1 cellular context compared by ENCODE assay signal in genomic region chr17:57548421-57549385, GRCh38.
A peak's percentile ranks its signal among the peaks of the same experiment; 100 is the strongest.
TF ChIP-seq lines count a peak whose summit lies in the region.

No MANE protein-coding gene starts in this region.

TF ChIP-seq in HepG2, 621 proteins besides CTCF, POLR2A, EP300 and RAD21 (continued from another document and continues in another):
- TF ChIP-seq ZGPAT (CRISPR knock-in tag; IDR thresholded peaks at IDR 0.05) (peak; percentile 49), ZNF792 (CRISPR knock-in tag; IDR thresholded peaks at IDR 0.05) (0 out of 2 replicates have a peak, but pooled peaks have one; percentile 32), BCL6 (CRISPR knock-in tag; IDR thresholded peaks at IDR 0.05) (peak; percentile 65), ZMYM4 (CRISPR knock-in tag; IDR thresholded peaks at IDR 0.05) (peak; percentile 24; the same call in 1 of the 2 replicates), TBL1XR1 (IDR thresholded peaks at IDR 0.05; ENCODE audit: borderline replicate concordance, low read length, partially characterized antibody) (no peak), NONO (IDR thresholded peaks at IDR 0.05) (no peak), NONO (CRISPR knock-in tag; conservative IDR thresholded peaks at IDR 0.05) (no peak), NCOR1 (IDR thresholded peaks at IDR 0.05; ENCODE audit: borderline replicate concordance, low read length) (0 out of 2 replicates have a peak, but pooled peaks have one; percentile 37), PAXIP1 (CRISPR knock-in tag; conservative IDR thresholded peaks at IDR 0.05) (peak; percentile 86), TOE1 (CRISPR knock-in tag; IDR thresholded peaks at IDR 0.05) (no peak), ZSCAN31 (CRISPR knock-in tag; IDR thresholded peaks at IDR 0.05; ENCODE audit: low read depth) (0 out of 2 replicates have a peak, but pooled peaks have one; percentile 27), PBX3 (CRISPR knock-in tag; IDR thresholded peaks at IDR 0.05; ENCODE audit: borderline replicate concordance) (no peak), SKIL (CRISPR knock-in tag; IDR thresholded peaks at IDR 0.05; ENCODE audit: borderline replicate concordance) (0 out of 2 replicates have a peak, but pooled peaks have one; percentile 60), ZNF580 (CRISPR knock-in tag; IDR thresholded peaks at IDR 0.05; ENCODE audit: borderline replicate concordance, low read depth) (0 out of 2 replicates have a peak, but pooled peaks have one; percentile 21), ZNF557 (CRISPR knock-in tag; IDR thresholded peaks at IDR 0.05) (no peak), MAFF (IDR thresholded peaks at IDR 0.05; ENCODE audit: low read depth, low read length) (no peak), RERE (CRISPR knock-in tag; IDR thresholded peaks at IDR 0.05; ENCODE audit: low read depth) (peak; percentile 56; the same call in 1 of the 2 replicates), PHF21A (CRISPR knock-in tag; IDR thresholded peaks at IDR 0.05) (peak; percentile 71), RXRB (CRISPR knock-in tag; IDR thresholded peaks at IDR 0.05; ENCODE audit: borderline replicate concordance) (peak; percentile 75), STAT5B (CRISPR knock-in tag; IDR thresholded peaks at IDR 0.05) (no peak), ZNF569 (CRISPR knock-in tag; IDR thresholded peaks at IDR 0.05; ENCODE audit: borderline replicate concordance) (no peak), KAT8 (CRISPR knock-in tag; IDR thresholded peaks at IDR 0.05) (0 out of 2 replicates have a peak, but pooled peaks have one; percentile 15), XBP1 (CRISPR knock-in tag; IDR thresholded peaks at IDR 0.05) (no peak), LCORL (IDR thresholded peaks at IDR 0.05) (no peak), LCORL (CRISPR knock-in tag; IDR thresholded peaks at IDR 0.05) (peak; percentile 79), GATAD1 (CRISPR knock-in tag; IDR thresholded peaks at IDR 0.05) (peak; percentile 12; the same call in 1 of the 2 replicates), FOSL2 (CRISPR knock-in tag; IDR thresholded peaks at IDR 0.05) (0 out of 2 replicates have a peak, but pooled peaks have one; percentile 11), HOMEZ (CRISPR knock-in tag; IDR thresholded peaks at IDR 0.05; ENCODE audit: low read depth) (peak; percentile 54; the same call in 1 of the 2 replicates), MIXL1 (CRISPR knock-in tag; IDR thresholded peaks at IDR 0.05) (0 out of 2 replicates have a peak, but pooled peaks have one; percentile 56), RARA (CRISPR knock-in tag; IDR thresholded peaks at IDR 0.05) (peak; percentile 95), ZNF687 (CRISPR knock-in tag; IDR thresholded peaks at IDR 0.05) (peak; percentile 21; the same call in 1 of the 2 replicates), HNF4G (IDR thresholded peaks at IDR 0.05; ENCODE audit: borderline replicate concordance, low read depth, low read length) (peak; percentile 90), HNF4G (CRISPR knock-in tag; IDR thresholded peaks at IDR 0.05; ENCODE audit: borderline replicate concordance, low read depth) (no peak), ZBTB38 (CRISPR knock-in tag; IDR thresholded peaks at IDR 0.05) (0 out of 2 replicates have a peak, but pooled peaks have one; percentile 28)
